ENCODE assay signal across 16 cellular contexts in the genomic region with DNA sequence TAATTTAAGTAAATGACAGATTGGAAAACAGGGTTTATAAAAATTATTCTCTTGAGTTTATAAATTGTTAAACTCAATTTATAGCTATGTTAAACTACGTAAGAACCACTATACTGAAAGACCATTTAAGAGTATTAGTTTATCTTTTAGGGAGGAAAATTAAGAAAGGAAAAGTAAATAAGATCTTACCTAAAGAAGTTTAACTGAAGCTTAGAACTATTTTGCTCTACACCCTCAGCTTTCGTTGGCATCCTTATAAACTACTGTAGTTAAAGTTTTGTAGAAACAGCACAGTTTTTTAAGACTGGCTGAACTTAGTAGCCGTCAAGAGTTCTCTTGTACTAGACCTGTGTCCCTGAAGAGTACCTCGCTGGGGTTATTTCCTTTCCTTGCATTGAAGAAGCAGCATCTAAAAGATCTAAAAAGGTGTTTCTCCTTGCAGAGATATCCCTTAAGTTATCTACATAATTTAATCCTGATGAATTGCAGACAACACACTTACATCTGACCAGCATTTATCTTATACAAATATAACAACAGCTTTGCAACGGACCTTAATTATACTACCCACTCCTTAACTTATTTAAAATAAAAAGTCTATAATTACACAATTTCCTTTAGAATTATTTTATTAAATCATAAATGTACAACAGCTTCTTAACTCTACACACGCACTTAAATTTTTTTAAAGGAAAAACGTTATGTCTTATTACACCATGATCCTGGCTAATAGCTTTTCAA. TPM values are rescaled to one million over a fixed set of nuclear protein-coding genes. Genes with fewer than 3 reads are reported as not detected.
DNase-seq lines count a peak whose midpoint lies in the region; ATAC-seq and TF ChIP-seq lines count a peak whose summit lies in the region.
"Had no signal": no experiment of that assay in that cellular context is flagged by ENCODE, and none has a peak within 500 bp of the region (broad histone marks: within the 10 kb centered on the region; RNA-seq: fewer than 3 reads in every experiment).

No MANE protein-coding gene starts in this region.

- BruUV-seq in PC-9 (replicated peaks; lab: Mats Ljungman, UMichigan), result no TSS peak

- POLR2A ChIA-PET in activated CD4-positive, alpha-beta T cell treated with anti-CD3 and anti-CD28 coated beads for 36 hours (lab: Charles Lee), result interaction anchor here (0.8 to 2.8 kb wide), 6 partner anchors 10 to 186 kb away, joined by 5 to 19 read pairs (median 8); a partner anchor contains a TSS
- POLR2A ChIA-PET in PC-9 (lab: Charles Lee; ENCODE audit: unreplicated experiment), result interaction anchor here (0.5 to 0.9 kb wide), 3 partner anchors 44 to 131 kb away, joined by 4 to 5 read pairs (median 5); no protein-coding TSS in a partner anchor
- POLR2A ChIA-PET in activated naive CD8-positive, alpha-beta T cell treated with anti-CD3 and anti-CD28 coated beads, Interleukin-2, amount 10 ng/mL, durations not matched to agents 7 days and 5 days (lab: Charles Lee), result interaction anchor here (0.6 to 5.2 kb wide), 11 partner anchors 8 to 1768 kb away, joined by 3 to 51 read pairs (median 6); a partner anchor contains a TSS

- peaks cover 78% of the 10 kb centered on the region for H3K79me2 ChIP-seq in PC-9 (ENCODE audit: low read depth)

- no peaks in the 10 kb centered on the region for H3K27me3 Mint-ChIP-seq in activated CD4-positive, alpha-beta T cell treated with anti-CD3 and anti-CD28 coated beads for 36 hours
- no peaks in the 10 kb centered on the region for H3K27me3 Mint-ChIP-seq in activated naive CD8-positive, alpha-beta T cell treated with anti-CD3 and anti-CD28 coated beads, Interleukin-2, amount 10 ng/mL, durations not matched to agents 7 days and 5 days
- H3K27me3 Mint-ChIP-seq in nephron progenitor cell (ENCODE audit: low read depth, poor library complexity), result peaks cover 5% of the 10 kb centered on the region

- no peak overlapping the region for H3K4me2 ChIP-seq in PC-9

- no peak overlapping the region for H3K4me3 ChIP-seq in PC-9
- H3K4me3 ChIP-seq: adrenal gland, lung, MG63, right atrium auricular region, upper lobe of left lung had no signal

- no peaks in the 10 kb centered on the region for H3K9me2 ChIP-seq in PC-9 (ENCODE audit: insufficient read depth)

- peaks cover 24% of the 10 kb centered on the region for H3K4me1 ChIP-seq in PC-9 (replicated peaks; ENCODE audit: insufficient read depth)

- no peaks in the 10 kb centered on the region for H3K9me3 Mint-ChIP-seq in activated CD4-positive, alpha-beta T cell treated with anti-CD3 and anti-CD28 coated beads for 36 hours (ENCODE audit: low read depth)
- no peaks in the 10 kb centered on the region for H3K9me3 Mint-ChIP-seq in activated naive CD8-positive, alpha-beta T cell treated with anti-CD3 and anti-CD28 coated beads, Interleukin-2, amount 10 ng/mL, durations not matched to agents 7 days and 5 days
- no peaks in the 10 kb centered on the region for H3K9me3 Mint-ChIP-seq in nephron progenitor cell

- peaks cover 93% of the 10 kb centered on the region for H4K20me1 ChIP-seq in PC-9 (ENCODE audit: insufficient read depth)

- no peaks in the 10 kb centered on the region for H3K9me3 ChIP-seq in PC-9 (ENCODE audit: insufficient read depth, low read depth)
- H3K9me3 ChIP-seq: adrenal gland, MG63, right atrium auricular region, upper lobe of left lung had no signal

- peak overlapping the region; percentile 88 for H3K27ac Mint-ChIP-seq in activated CD4-positive, alpha-beta T cell treated with anti-CD3 and anti-CD28 coated beads for 36 hours
- H3K27ac Mint-ChIP-seq in activated naive CD8-positive, alpha-beta T cell treated with anti-CD3 and anti-CD28 coated beads, Interleukin-2, amount 10 ng/mL, durations not matched to agents 7 days and 5 days, result peak overlapping the region; percentile 55
- peak overlapping the region; percentile 86 for H3K27ac Mint-ChIP-seq in nephron progenitor cell

- H3F3A ChIP-seq in PC-9 (ENCODE audit: insufficient read depth, low read depth), result peaks cover 100% of the 10 kb centered on the region

- no peaks in the 10 kb centered on the region for H3K27me3 ChIP-seq in PC-9 (ENCODE audit: insufficient read depth, low read depth)
- H3K27me3 ChIP-seq: adrenal gland, MG63, right atrium auricular region, upper lobe of left lung had no signal

- peak overlapping the region; percentile 51 for H3K27ac ChIP-seq in PC-9
- H3K27ac ChIP-seq: adrenal gland, right atrium auricular region had no signal

- no peak for DNase-seq in activated CD4-positive, alpha-beta T cell treated with anti-CD3 and anti-CD28 coated beads for 36 hours
- no peak for DNase-seq in activated CD4-positive, alpha-beta T cell treated with anti-CD3 and anti-CD28 coated beads for 4 hours
- DNase-seq in PC-9, result no peak
- no peak for DNase-seq in activated naive CD8-positive, alpha-beta T cell treated with anti-CD3 and anti-CD28 coated beads, Interleukin-2, amount 10 ng/mL, durations not matched to agents 7 days and 5 days
- DNase-seq in nephron progenitor cell, result no peak
- no peak for DNase-seq in DMS 273 (lab: John Stamatoyannopoulos, UW; ENCODE audit: unreplicated experiment)
- DNase-seq: adrenal gland, H7, MG63, NCI-H1930, NCI-H510A, upper lobe of left lung had no signal

- TF ChIP-seq CTCF in PC-9 (conservative IDR thresholded peaks at IDR 0.05) (no peak), nephron progenitor cell (IDR thresholded peaks at IDR 0.05) (no peak)

- peaks cover 76% of the 10 kb centered on the region for H3K36me3 ChIP-seq in PC-9 (ENCODE audit: low read depth)

- peak overlapping the region; percentile 33 for H3K4me3 Mint-ChIP-seq in activated CD4-positive, alpha-beta T cell treated with anti-CD3 and anti-CD28 coated beads for 36 hours
- H3K4me3 Mint-ChIP-seq in activated naive CD8-positive, alpha-beta T cell treated with anti-CD3 and anti-CD28 coated beads, Interleukin-2, amount 10 ng/mL, durations not matched to agents 7 days and 5 days, result no peak overlapping the region
- no peak overlapping the region for H3K4me3 Mint-ChIP-seq in nephron progenitor cell

- peaks cover 86% of the 10 kb centered on the region for H3K36me3 Mint-ChIP-seq in activated CD4-positive, alpha-beta T cell treated with anti-CD3 and anti-CD28 coated beads for 36 hours (ENCODE audit: low read depth)
- peaks cover 69% of the 10 kb centered on the region for H3K36me3 Mint-ChIP-seq in activated naive CD8-positive, alpha-beta T cell treated with anti-CD3 and anti-CD28 coated beads, Interleukin-2, amount 10 ng/mL, durations not matched to agents 7 days and 5 days
- peaks cover 76% of the 10 kb centered on the region for H3K36me3 Mint-ChIP-seq in nephron progenitor cell (ENCODE audit: low read depth)

- no peak for ATAC-seq in activated CD4-positive, alpha-beta T cell treated with anti-CD3 and anti-CD28 coated beads for 36 hours
- ATAC-seq in activated naive CD8-positive, alpha-beta T cell treated with anti-CD3 and anti-CD28 coated beads, Interleukin-2, amount 10 ng/mL, durations not matched to agents 7 days and 5 days (ENCODE audit: low read depth), result no peak
- ATAC-seq in GM18520 (IDR thresholded peaks at IDR 0.05; ENCODE audit: unreplicated experiment) (no peak), GM21619 (IDR thresholded peaks at IDR 0.05; ENCODE audit: unreplicated experiment) (no peak)

- CTCF ChIA-PET in activated CD4-positive, alpha-beta T cell treated with anti-CD3 and anti-CD28 coated beads for 36 hours (lab: Charles Lee), result interaction anchor here (0.7 to 3.0 kb wide), 10 partner anchors 8 to 299 kb away, joined by 3 to 21 read pairs (median 4); no protein-coding TSS in a partner anchor
- CTCF ChIA-PET in PC-9 (lab: Charles Lee), result no interaction called here

- intact Hi-C loops in activated CD4-positive, alpha-beta T cell treated with anti-CD3 and anti-CD28 coated beads for 36 hours (cut with DNase I, micrococcal nuclease), result no loop called here
- intact Hi-C loops in PC-9 (cut with micrococcal nuclease; ENCODE audit: unreplicated experiment), result loop anchor here (10.0 kb wide), 1 partner anchor 297 kb away; no protein-coding TSS in a partner anchor

- no peak overlapping the region for H2AFZ ChIP-seq in PC-9

- H3K4me1 Mint-ChIP-seq in activated CD4-positive, alpha-beta T cell treated with anti-CD3 and anti-CD28 coated beads for 36 hours, result peaks cover 87% of the 10 kb centered on the region
- H3K4me1 Mint-ChIP-seq in activated naive CD8-positive, alpha-beta T cell treated with anti-CD3 and anti-CD28 coated beads, Interleukin-2, amount 10 ng/mL, durations not matched to agents 7 days and 5 days, result peaks cover 81% of the 10 kb centered on the region
- peaks cover 51% of the 10 kb centered on the region for H3K4me1 Mint-ChIP-seq in nephron progenitor cell

RNA-seq across cellular contexts. Expression of a gene that starts 9.1 kb away (rescaled TPM):
- total RNA-seq in activated CD4-positive, alpha-beta T cell treated with anti-CD3 and anti-CD28 coated beads for 36 hours, result 100 to 1,000 TPM; 600 to 996 TPM
- total RNA-seq in PC-9 (2021), result 526 and 792 TPM in 2 replicates
- 100 to 1,000 TPM; 653 to 667 TPM for total RNA-seq in activated naive CD8-positive, alpha-beta T cell treated with anti-CD3 and anti-CD28 coated beads, Interleukin-2, amount 10 ng/mL, durations not matched to agents 7 days and 5 days

RNA-seq across cellular contexts. Expression of a gene that starts 10.1 kb away (rescaled TPM):
- 100 to 1,000 TPM; 173 to 300 TPM for total RNA-seq in activated CD4-positive, alpha-beta T cell treated with anti-CD3 and anti-CD28 coated beads for 36 hours
- 282 and 308 TPM in 2 replicates for total RNA-seq in PC-9 (2021)
- 100 to 1,000 TPM; 227 to 235 TPM for total RNA-seq in activated naive CD8-positive, alpha-beta T cell treated with anti-CD3 and anti-CD28 coated beads, Interleukin-2, amount 10 ng/mL, durations not matched to agents 7 days and 5 days

RNA-seq across cellular contexts. Expression of a gene that starts 39.4 kb away (rescaled TPM):
- total RNA-seq in activated CD4-positive, alpha-beta T cell treated with anti-CD3 and anti-CD28 coated beads for 36 hours, result 10 to 100 TPM; 19.9 to 23.8 TPM
- total RNA-seq in PC-9 (2021), result 44.2 and 49.1 TPM in 2 replicates
- 10 to 100 TPM in 1 of 2 experiments, 1 to 10 TPM in 1; 10.0 to 10.3 TPM for total RNA-seq in activated naive CD8-positive, alpha-beta T cell treated with anti-CD3 and anti-CD28 coated beads, Interleukin-2, amount 10 ng/mL, durations not matched to agents 7 days and 5 days
